Comparison of ENCODE assay signal across 28 cellular contexts in the genomic region with DNA sequence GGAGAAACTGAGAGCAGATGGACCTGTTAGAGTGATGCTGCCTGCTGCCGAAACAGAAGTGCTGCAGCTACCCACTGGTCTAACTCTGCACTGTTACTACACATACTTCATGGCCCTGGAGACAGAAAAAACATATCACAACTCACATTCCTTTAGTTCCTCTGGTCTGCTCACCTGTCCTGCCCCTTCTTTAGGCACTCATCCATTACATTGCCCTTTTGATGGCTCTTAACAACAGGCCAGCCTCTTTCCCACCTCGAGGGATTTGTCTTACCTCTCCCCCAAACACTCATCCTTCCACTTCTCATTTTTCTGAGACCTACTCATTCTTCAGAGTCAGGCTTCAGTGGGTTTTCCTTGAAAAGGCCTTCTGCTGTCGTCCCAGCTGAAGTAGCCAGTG. TPM values are rescaled to one million over a fixed set of nuclear protein-coding genes. Genes with fewer than 3 reads are reported as not detected.
"Had no signal": no experiment of that assay in that cellular context is flagged by ENCODE, and none has a peak within 500 bp of the region (broad histone marks: within the 10 kb centered on the region; RNA-seq: fewer than 3 reads in every experiment).

No MANE protein-coding gene starts in this region.

- H3K27me3 ChIP-seq: brain microvascular endothelial cell, dorsolateral prefrontal cortex, gastrocnemius medialis, neural progenitor cell, testis, uterus had no signal

- ATAC-seq: activated CD8-positive, alpha-beta T cell treated with anti-CD3 and anti-CD28 coated beads for 36 hours; activated T-cell treated with anti-CD3 and anti-CD28 coated beads, Interleukin-2, amount 50 U/mL, for 4 hours; activated T-helper 17 cell treated with anti-CD3 and anti-CD28 coated beads, Interleukin-2, amount 50 U/mL, for 72 hours; effector memory CD8-positive, alpha-beta T cell; gastrocnemius medialis; left colon; natural killer cell; right cardiac atrium had no signal

- H3K27ac ChIP-seq: brain microvascular endothelial cell, coronary artery, dorsolateral prefrontal cortex, gastrocnemius medialis, neural progenitor cell, spleen, testis, uterus had no signal

- H3K4me3 Mint-ChIP-seq: activated CD4-positive, alpha-beta T cell treated with anti-CD3 and anti-CD28 coated beads, Interleukin-2, amount 10 ng/mL, durations not matched to agents 7 days and 5 days; activated CD8-positive, alpha-beta T cell treated with anti-CD3 and anti-CD28 coated beads for 36 hours; activated T-cell treated with anti-CD3 and anti-CD28 coated beads, Interleukin-2, amount 50 U/mL, for 4 hours; activated T-helper 17 cell treated with anti-CD3 and anti-CD28 coated beads, Interleukin-2, amount 50 U/mL, for 72 hours; effector memory CD8-positive, alpha-beta T cell; natural killer cell; neural progenitor cell; T-helper 1 cell treated with Interleukin-12 subunit alpha and Interleukin-12 subunit beta and Interleukin-4 antibody, amounts not matched to agents 30 μg/mL and 1 μg/mL, for 36 hours had no signal

- H3K4me1 Mint-ChIP-seq: activated CD4-positive, alpha-beta T cell treated with anti-CD3 and anti-CD28 coated beads, Interleukin-2, amount 10 ng/mL, durations not matched to agents 7 days and 5 days; natural killer cell; neural progenitor cell had no signal

- H3K36me3 Mint-ChIP-seq: natural killer cell, neural progenitor cell had no signal

- H3K4me3 ChIP-seq: coronary artery, dorsolateral prefrontal cortex, gastrocnemius medialis, neural progenitor cell, spleen, testis, uterus had no signal

- H3K36me3 ChIP-seq: brain microvascular endothelial cell, gastrocnemius medialis, neural progenitor cell, spleen, uterus had no signal

- H3K9me3 Mint-ChIP-seq: activated CD4-positive, alpha-beta T cell treated with anti-CD3 and anti-CD28 coated beads, Interleukin-2, amount 10 ng/mL, durations not matched to agents 7 days and 5 days; activated CD8-positive, alpha-beta T cell treated with anti-CD3 and anti-CD28 coated beads for 36 hours; activated T-cell treated with anti-CD3 and anti-CD28 coated beads, Interleukin-2, amount 50 U/mL, for 4 hours; activated T-helper 17 cell treated with anti-CD3 and anti-CD28 coated beads, Interleukin-2, amount 50 U/mL, for 72 hours; effector memory CD8-positive, alpha-beta T cell; natural killer cell; neural progenitor cell; T-helper 1 cell treated with Interleukin-12 subunit alpha and Interleukin-12 subunit beta and Interleukin-4 antibody, amounts not matched to agents 30 μg/mL and 1 μg/mL, for 36 hours had no signal

- DNase-seq: activated CD4-positive, alpha-beta T cell treated with anti-CD3 and anti-CD28 coated beads for 1 hour; activated CD4-positive, alpha-beta T cell treated with anti-CD3 and anti-CD28 coated beads, Interleukin-2, amount 10 ng/mL, durations not matched to agents 7 days and 5 days; activated CD8-positive, alpha-beta T cell treated with anti-CD3 and anti-CD28 coated beads for 36 hours; activated gamma-delta T cell treated with Interleukin-2 at 50 U/mL for 16 hours; activated naive CD4-positive, alpha-beta T cell treated with anti-CD3 and anti-CD28 coated beads, Interleukin-2, amount 50 U/mL, for 16 hours; activated T-cell treated with anti-CD3 and anti-CD28 coated beads, Interleukin-2, amount 50 U/mL, for 4 hours; amniotic stem cell; brain microvascular endothelial cell; dorsolateral prefrontal cortex; effector memory CD8-positive, alpha-beta T cell; erythroblast; gastrocnemius medialis; glutamatergic neuron; left colon; mesenchymal stem cell; natural killer cell; right cardiac atrium; spleen; stimulated activated naive CD4-positive, alpha-beta T cell treated with Interleukin-2 at 50 U/mL for 16 hours; T-helper 9 cell; testis; trophoblast cell; uterus had no signal

- H3K9me3 ChIP-seq: gastrocnemius medialis, testis, uterus had no signal

- H3K27ac Mint-ChIP-seq: activated CD4-positive, alpha-beta T cell treated with anti-CD3 and anti-CD28 coated beads, Interleukin-2, amount 10 ng/mL, durations not matched to agents 7 days and 5 days; activated CD8-positive, alpha-beta T cell treated with anti-CD3 and anti-CD28 coated beads for 36 hours; activated T-helper 17 cell treated with anti-CD3 and anti-CD28 coated beads, Interleukin-2, amount 50 U/mL, for 72 hours; effector memory CD8-positive, alpha-beta T cell; natural killer cell; neural progenitor cell; T-helper 1 cell treated with Interleukin-12 subunit alpha and Interleukin-12 subunit beta and Interleukin-4 antibody, amounts not matched to agents 30 μg/mL and 1 μg/mL, for 36 hours had no signal

- H3K4me1 ChIP-seq: gastrocnemius medialis, neural progenitor cell, spleen, testis, uterus had no signal

RNA-seq across cellular contexts. Expression of a gene that starts 49.2 kb away (rescaled TPM):
- total RNA-seq: activated T-cell treated with anti-CD3 and anti-CD28 coated beads, Interleukin-2, amount 50 U/mL, for 4 hours; lower leg skin had no signal
